ENCODE assay signal across 8 cellular contexts in genomic region chr1:54487571-54488050, GRCh38.
DNase-seq lines count a peak whose midpoint lies in the region; FAIRE-seq and TF ChIP-seq lines count a peak whose summit lies in the region.

No MANE protein-coding gene starts in this region.

- H3K4me1 ChIP-seq in HEK293 (ENCODE audit: control insufficient read depth, insufficient read depth, low read length): peaks cover 4% of the 10 kb centered on the region
- H3K4me1 ChIP-seq in adipocyte (ENCODE audit: control insufficient read depth, insufficient read depth, low read length): peaks cover 18% of the 10 kb centered on the region
- H3K4me1 ChIP-seq in iPS-18a (ENCODE audit: control insufficient read depth, low read depth, low read length): peaks cover 30% of the 10 kb centered on the region
- peaks cover 17 to 52% (median 36%) of the 10 kb centered on the region in 6 donors for H3K4me1 ChIP-seq in spleen

- CTCF ChIA-PET in HEK293 (lab: Yijun Ruan, JAX): interaction anchor here (0.8 to 1.8 kb wide), 5 partner anchors 93 to 628 kb away, joined by 3 to 6 read pairs (median 3); no protein-coding TSS in a partner anchor

- TF ChIP-seq CTCF in HEK293 (tag by site-specific recombination; IDR thresholded peaks at IDR 0.05): no peak
- no peak for TF ChIP-seq CTCF in spleen (IDR thresholded peaks at IDR 0.05 in 8 of 11, conservative IDR thresholded peaks at IDR 0.05 in 3 of 11)

- WGBS in spleen, 5 donors: 14 to 27% (median 24%) methylated on average over 19 to 21 of the region's 21 CpGs

- H3K36me3 ChIP-seq in HEK293 (ENCODE audit: control insufficient read depth in 2 of 2, insufficient read depth in 1 of 2, low read length in 2 of 2): no peaks in the 10 kb centered on the region
- H3K36me3 ChIP-seq in adipocyte (ENCODE audit: control insufficient read depth, insufficient read depth, low read length, severe bottlenecking): no peaks in the 10 kb centered on the region
- no peaks in the 10 kb centered on the region for H3K36me3 ChIP-seq in iPS-18a (ENCODE audit: control insufficient read depth, low read depth, low read length)
- H3K36me3 ChIP-seq in spleen: no peaks in the 10 kb centered on the region

- intact Hi-C loops in spleen (cut with DNase I; ENCODE audit: low total_unique reads): loop anchor here (2.0 to 10.0 kb wide), 3 partner anchors 79 to 415 kb away; no protein-coding TSS in a partner anchor

- no peaks in the 10 kb centered on the region for H3K9me3 ChIP-seq in HEK293 (ENCODE audit: control insufficient read depth, insufficient read depth, low read depth, low read length)
- no peaks in the 10 kb centered on the region for H3K9me3 ChIP-seq in adipocyte (ENCODE audit: control insufficient read depth, low read length)
- H3K9me3 ChIP-seq in iPS-18a (ENCODE audit: control insufficient read depth, low read depth, low read length): no peaks in the 10 kb centered on the region
- H3K9me3 ChIP-seq in spleen: no peaks in the 10 kb centered on the region

- FAIRE-seq in frontal cortex (lab: Jason Lieb, UNC): no peak

- H3K27ac ChIP-seq in HEK293 (ENCODE audit: extremely low read depth, low read depth, low read length) (peak overlapping the region; percentile 12; the same call in 1 of the 2 replicates), iPS-18a (ENCODE audit: low read length) (no peak overlapping the region), spleen (peak overlapping the region; percentile 78 to 91 (median 88))

- H3K27me3 ChIP-seq in adipocyte (replicated peaks; ENCODE audit: control insufficient read depth, insufficient read depth, low read length) (no peaks in the 10 kb centered on the region), iPS-18a (ENCODE audit: control insufficient read depth, insufficient read depth, low read length) (peaks cover 26% of the 10 kb centered on the region), spleen (replicated peaks in 1 of 7) (peaks cover 0 to 40% (median 0%) of the 10 kb centered on the region in 7 donors)

- H3K9ac ChIP-seq in adipocyte (ENCODE audit: low read length) (peak overlapping the region; percentile 87), iPS-18a (ENCODE audit: low read length) (peak overlapping the region; percentile 69)

- TF ChIP-seq POLR2A in spleen (IDR thresholded peaks at IDR 0.05): no peak

- H3K4me3 ChIP-seq in HEK293 (ENCODE audit: low read depth, low read length): no peak overlapping the region
- peak overlapping the region; percentile 77 for H3K4me3 ChIP-seq in adipocyte (ENCODE audit: low read length)
- H3K4me3 ChIP-seq in iPS-18a (ENCODE audit: low read length): peak overlapping the region; percentile 58
- peak overlapping the region; percentile 60 to 81 (median 63) for H3K4me3 ChIP-seq in spleen

- POLR2A ChIA-PET in HEK293 (lab: Yijun Ruan, JAX): interaction anchor here (4.2 kb wide), 1 partner anchor 81 kb away, joined by 44 read pairs; the partner anchor contains the start of gene SSBP3

- DNase-seq in AG20443 (ENCODE audit: low spot score): peak; percentile 45
- DNase-seq in adipocyte (ENCODE audit: low read depth): peak; percentile 41
- DNase-seq in spleen: peak; percentile 81
- no peak for DNase-seq in frontal cortex (ENCODE audit: low spot score in 2 of 2)
- no peak for DNase-seq in germinal center (ENCODE audit: low spot score)
- DNase-seq in NCI-H1048 (lab: John Stamatoyannopoulos, UW): no peak

TF ChIP-seq in HEK293, 187 proteins besides CTCF, POLR2A, EP300 and RAD21:
- TF ChIP-seq ZNF670 (tag by site-specific recombination; IDR thresholded peaks at IDR 0.05; ENCODE audit: low read depth) (no peak), ZNF132 (tag by site-specific recombination; IDR thresholded peaks at IDR 0.05; ENCODE audit: borderline replicate concordance) (no peak)

Comparison
In these comparisons a context has a peak if more than half of its experiments do, and no peak if none do; other contexts are left out.
1. DNase-seq: peak in AG20443 (single experiment), adipocyte (single experiment) and spleen (single experiment); none in frontal cortex (0 of 2), germinal center (single experiment) and NCI-H1048 (single experiment).